In the genomic region with DNA sequence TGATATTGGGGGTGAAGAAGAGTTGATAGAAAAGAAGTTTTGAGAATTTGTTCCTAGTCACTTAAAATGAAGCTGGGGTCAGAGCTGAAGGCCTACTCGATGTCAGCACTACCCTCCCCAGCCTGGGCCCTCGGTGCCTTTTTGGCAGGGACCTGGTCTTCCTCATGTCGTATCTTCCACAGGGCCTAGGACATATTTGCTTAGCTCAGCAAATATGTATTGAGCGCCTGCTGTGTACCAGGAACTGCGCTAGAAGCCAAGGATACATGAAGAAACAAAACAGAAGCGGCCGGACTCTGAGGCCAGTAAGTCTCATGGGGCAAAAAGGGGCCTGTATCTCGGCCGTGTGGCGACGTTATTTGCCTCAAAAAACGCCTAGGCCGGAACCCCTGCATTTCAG, we compare ENCODE assay signal across 1 cellular context.
TF ChIP-seq lines count a peak whose summit lies in the region.

No MANE protein-coding gene starts in this region.

TF ChIP-seq in IMR-90, 13 proteins besides CTCF, POLR2A, EP300 and RAD21 (continued from another document):
- TF ChIP-seq, protein P1, sequence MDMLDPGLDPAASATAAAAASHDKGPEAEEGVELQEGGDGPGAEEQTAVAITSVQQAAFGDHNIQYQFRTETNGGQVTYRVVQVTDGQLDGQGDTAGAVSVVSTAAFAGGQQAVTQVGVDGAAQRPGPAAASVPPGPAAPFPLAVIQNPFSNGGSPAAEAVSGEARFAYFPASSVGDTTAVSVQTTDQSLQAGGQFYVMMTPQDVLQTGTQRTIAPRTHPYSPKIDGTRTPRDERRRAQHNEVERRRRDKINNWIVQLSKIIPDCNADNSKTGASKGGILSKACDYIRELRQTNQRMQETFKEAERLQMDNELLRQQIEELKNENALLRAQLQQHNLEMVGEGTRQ (IDR thresholded peaks at IDR 0.05; ENCODE audit: low read depth, low read length), result no peak
